Comparison of ENCODE assay signal across 22 cellular contexts in genomic region chr20:63544958-63545516, GRCh38. TPM values are rescaled to one million over a fixed set of nuclear protein-coding genes. Genes with fewer than 3 reads are reported as not detected.
DNase-seq lines count a peak whose midpoint lies in the region; ATAC-seq, FAIRE-seq and TF ChIP-seq lines count a peak whose summit lies in the region.
"Had no signal": no experiment of that assay in that cellular context is flagged by ENCODE, and none has a peak within 500 bp of the region (broad histone marks: within the 10 kb centered on the region; RNA-seq: fewer than 3 reads in every experiment).

No MANE protein-coding gene starts in this region.

- H3K23ac ChIP-seq in neuronal stem cell (ENCODE audit: low read depth, low read length, poor library complexity): no peak overlapping the region

- H2BK120ac ChIP-seq in neuronal stem cell (ENCODE audit: low read depth, low read length): no peak overlapping the region

- H2BK5ac ChIP-seq in neuronal stem cell (ENCODE audit: low read length): peak overlapping the region; percentile 39

- H3K36me3 ChIP-seq in MG63: no peaks in the 10 kb centered on the region
- H3K36me3 ChIP-seq in colonic mucosa: no peaks in the 10 kb centered on the region
- no peaks in the 10 kb centered on the region for H3K36me3 ChIP-seq in neuronal stem cell (replicated peaks in 1 of 2; ENCODE audit: control insufficient read depth in 2 of 2, insufficient read depth in 2 of 2, low read length in 2 of 2)
- H3K36me3 ChIP-seq: BLaER1 treated with 17β-estradiol and CSF1 and Interleukin-3, amounts not matched to agents 10 nM and 100 nM; cardiac muscle cell; left ventricle myocardium inferior; spleen had no signal

- H2BK12ac ChIP-seq in neuronal stem cell (ENCODE audit: low read length): peak overlapping the region; percentile 73

- no peak for TF ChIP-seq CTCF in colonic mucosa (IDR thresholded peaks at IDR 0.05)

- TF ChIP-seq POLR2A in H54 (IDR thresholded peaks at IDR 0.05; ENCODE audit: low read depth, low read length): no peak

- no peaks in the 10 kb centered on the region for H3K79me1 ChIP-seq in neuronal stem cell (ENCODE audit: low read depth, low read length)

- peak; percentile 99 for DNase-seq in H54 (ENCODE audit: insufficient read length, low spot score)
- peak; percentile 44 for DNase-seq in MG63
- DNase-seq in colonic mucosa: peak; percentile 92
- no peak for DNase-seq in neuronal stem cell (ENCODE audit: low spot score)
- no peak for DNase-seq in NCI-H2107 (lab: John Stamatoyannopoulos, UW)
- DNase-seq in NCI-H187 (lab: John Stamatoyannopoulos, UW): no peak
- DNase-seq: activated CD4-positive, alpha-beta memory T cell treated with anti-CD3 and anti-CD28 coated beads, Interleukin-2, amount 10 ng/mL, durations not matched to agents 7 days and 5 days; activated naive CD8-positive, alpha-beta T cell treated with anti-CD3 and anti-CD28 coated beads, Interleukin-2, amount 50 U/mL, for 24 hours; activated T-cell treated with anti-CD3 and anti-CD28 coated beads, Interleukin-2, amount 50 U/mL, for 72 hours; DMS79; effector CD4-positive, alpha-beta T cell; KG1; left ventricle myocardium inferior; NCI-H1436 treated with DMSO at 0.1 percent for 48 hours; NCI-H510A treated with DMSO at 0.1 percent for 48 hours; spleen; stimulated activated naive CD4-positive, alpha-beta T cell treated with Interleukin-2 at 50 U/mL for 16 hours had no signal

- H3K18ac ChIP-seq in neuronal stem cell (ENCODE audit: low read length): peak overlapping the region; percentile 48

- ATAC-seq in HG03159 (IDR thresholded peaks at IDR 0.05; ENCODE audit: unreplicated experiment): no peak
- no peak for ATAC-seq in HG03378 (IDR thresholded peaks at IDR 0.05; ENCODE audit: unreplicated experiment)
- ATAC-seq: activated naive CD8-positive, alpha-beta T cell treated with anti-CD3 and anti-CD28 coated beads, Interleukin-2, amount 50 U/mL, for 24 hours; activated T-cell treated with anti-CD3 and anti-CD28 coated beads, Interleukin-2, amount 50 U/mL, for 72 hours had no signal

- H3K4me2 ChIP-seq in neuronal stem cell (ENCODE audit: insufficient read depth, low read length, poor library complexity, severe bottlenecking): no peak overlapping the region

- H3K9me3 ChIP-seq in MG63 (no peaks in the 10 kb centered on the region), colonic mucosa (no peaks in the 10 kb centered on the region), neuronal stem cell (replicated peaks in 1 of 2; ENCODE audit: control insufficient read depth in 2 of 2, insufficient read depth in 1 of 2, low read depth in 1 of 2, low read length in 2 of 2) (no peaks in the 10 kb centered on the region)
- H3K9me3 ChIP-seq: BLaER1 treated with 17β-estradiol and CSF1 and Interleukin-3, amounts not matched to agents 10 nM and 100 nM; left ventricle myocardium inferior; spleen had no signal

- H3K14ac ChIP-seq in neuronal stem cell (ENCODE audit: low read length): no peak overlapping the region

- H3K4me3 ChIP-seq in MG63 (no peak overlapping the region), colonic mucosa (no peak overlapping the region), neuronal stem cell (ENCODE audit: low read length in 2 of 2) (no peak overlapping the region)
- H3K4me3 ChIP-seq: BLaER1 treated with 17β-estradiol and CSF1 and Interleukin-3, amounts not matched to agents 10 nM and 100 nM; cardiac muscle cell; left ventricle myocardium inferior; spleen had no signal

- H4K8ac ChIP-seq in neuronal stem cell (ENCODE audit: low read depth, low read length): no peak overlapping the region

- H4K91ac ChIP-seq in neuronal stem cell (ENCODE audit: low read depth, low read length, poor library complexity): no peak overlapping the region

- H3K4ac ChIP-seq in neuronal stem cell (ENCODE audit: low read length): no peak overlapping the region

- intact Hi-C loops in colonic mucosa (cut with DNase I): loop anchor here (10.0 kb wide), 1 partner anchor 320 kb away; the partner anchor contains the start of genes ABHD16B and TPD52L2

- H3K27ac ChIP-seq in colonic mucosa (peak overlapping the region; percentile 63), neuronal stem cell (replicated peaks; ENCODE audit: low read length) (no peak overlapping the region)
- H3K27ac ChIP-seq: BLaER1 treated with 17β-estradiol and CSF1 and Interleukin-3, amounts not matched to agents 10 nM and 100 nM; cardiac muscle cell; left ventricle myocardium inferior; spleen had no signal

- peak; percentile 50 for FAIRE-seq in H54 (lab: Jason Lieb, UNC)

- H2BK15ac ChIP-seq in neuronal stem cell (ENCODE audit: low read length): no peak overlapping the region

- no peaks in the 10 kb centered on the region for H3K27me3 ChIP-seq in MG63
- peaks cover 12% of the 10 kb centered on the region for H3K27me3 ChIP-seq in colonic mucosa
- H3K27me3 ChIP-seq in neuronal stem cell (ENCODE audit: control insufficient read depth in 3 of 3, insufficient read depth in 3 of 3, low read depth in 1 of 3, low read length in 3 of 3): peaks cover 0 to 63% (median 1%) of the 10 kb centered on the region in 3 experiments
- H3K27me3 ChIP-seq: cardiac muscle cell had no signal

- peak overlapping the region in 1 of 2 donors; percentile 62 for H3K9ac ChIP-seq in colonic mucosa (ENCODE audit: low read depth in 2 of 2, low read length in 2 of 2)
- no peak overlapping the region for H3K9ac ChIP-seq in neuronal stem cell (ENCODE audit: low read depth, low read length, poor library complexity)
- H3K9ac ChIP-seq: BLaER1 treated with 17β-estradiol and CSF1 and Interleukin-3, amounts not matched to agents 10 nM and 100 nM had no signal

- no peak overlapping the region for H2AFZ ChIP-seq in neuronal stem cell (ENCODE audit: low read length)

- H3K4me1 ChIP-seq in colonic mucosa: peaks cover 11% of the 10 kb centered on the region
- H3K4me1 ChIP-seq in neuronal stem cell (ENCODE audit: control insufficient read depth in 2 of 2, insufficient read depth in 1 of 2, low read depth in 1 of 2, low read length in 2 of 2): peaks cover 0 to 9% of the 10 kb centered on the region in 2 donors
- H3K4me1 ChIP-seq: left ventricle myocardium inferior had no signal

- WGBS in neuronal stem cell (ENCODE audit: extremely low coverage in 2 of 2, insufficient read length in 2 of 2, insufficient replicate concordance in 1 of 2), 2 donors: no CpG with 5 or more reads among the region's 19 CpGs

- peak overlapping the region; percentile 84 for H2AK5ac ChIP-seq in neuronal stem cell (ENCODE audit: low read depth, low read length)

RNA-seq across cellular contexts. Expression of gene SRMS, which starts 2.5 kb away (rescaled TPM):
- total RNA-seq in MG63 (2014; rRNA removed; shearing (Covaris generic); ENCODE audit: low replicate concordance): not detected in 2 replicates
- total RNA-seq in colonic mucosa: under 1 TPM; 0.32 to 0.49 TPM
- polyA plus RNA-seq in neuronal stem cell (2013, experiment 1 of 2): not detected
- polyA plus RNA-seq in neuronal stem cell (2013, experiment 2 of 2): not detected
- total RNA-seq: activated CD4-positive, alpha-beta memory T cell treated with anti-CD3 and anti-CD28 coated beads, Interleukin-2, amount 10 ng/mL, durations not matched to agents 7 days and 5 days; activated T-cell treated with anti-CD3 and anti-CD28 coated beads, Interleukin-2, amount 50 U/mL, for 72 hours; cardiac muscle cell; left ventricle myocardium inferior; myocyte had no signal
- polyA plus RNA-seq: cardiac muscle cell had no signal

RNA-seq across cellular contexts. Expression of gene PTK6, which starts 7.9 kb away (rescaled TPM):
- 0.23 and 8.0 TPM in 2 replicates for total RNA-seq in MG63 (2014; rRNA removed; shearing (Covaris generic); ENCODE audit: low replicate concordance)
- total RNA-seq in colonic mucosa: 10 to 100 TPM; 69.0 to 91.1 TPM
- not detected for polyA plus RNA-seq in neuronal stem cell (2013, experiment 1 of 2)
- polyA plus RNA-seq in neuronal stem cell (2013, experiment 2 of 2): not detected
- total RNA-seq: cardiac muscle cell, left ventricle myocardium inferior had no signal

RNA-seq across cellular contexts. Expression of gene FNDC11, which starts 8.9 kb away (rescaled TPM):
- total RNA-seq in MG63 (2014; rRNA removed; shearing (Covaris generic); ENCODE audit: low replicate concordance): not detected in 2 replicates
- under 1 TPM; 0.35 to 0.69 TPM for total RNA-seq in colonic mucosa
- polyA plus RNA-seq in neuronal stem cell (2013, experiment 1 of 2): 7.5 TPM
- 7.2 TPM for polyA plus RNA-seq in neuronal stem cell (2013, experiment 2 of 2)

RNA-seq across cellular contexts. Expression of gene PPDPF, which starts 24.5 kb away (rescaled TPM):
- 21.4 and 40.1 TPM in 2 replicates for total RNA-seq in MG63 (2014; rRNA removed; shearing (Covaris generic); ENCODE audit: low replicate concordance)
- total RNA-seq in colonic mucosa: 100 to 1,000 TPM; 561 to 634 TPM
- 310 TPM for polyA plus RNA-seq in neuronal stem cell (2013, experiment 1 of 2)
- 296 TPM for polyA plus RNA-seq in neuronal stem cell (2013, experiment 2 of 2)

RNA-seq across cellular contexts. Expression of gene HELZ2, which starts 29.0 kb away (rescaled TPM):
- total RNA-seq in MG63 (2014; rRNA removed; shearing (Covaris generic); ENCODE audit: low replicate concordance): 26.4 and 34.4 TPM in 2 replicates
- 10 to 100 TPM; 36.3 to 38.0 TPM for total RNA-seq in colonic mucosa
- 5.7 TPM for polyA plus RNA-seq in neuronal stem cell (2013, experiment 1 of 2)
- 5.8 TPM for polyA plus RNA-seq in neuronal stem cell (2013, experiment 2 of 2)

Comparison
In these comparisons a context has a peak if more than half of its experiments do, and no peak if none do; other contexts are left out.
1. DNase-seq: peak in H54 (single experiment), MG63 (single experiment) and colonic mucosa (single experiment); none in neuronal stem cell (single experiment), NCI-H2107 (single experiment) and NCI-H187 (0 of 2).